ENCODE assay signal across 9 cellular contexts in the genomic region with DNA sequence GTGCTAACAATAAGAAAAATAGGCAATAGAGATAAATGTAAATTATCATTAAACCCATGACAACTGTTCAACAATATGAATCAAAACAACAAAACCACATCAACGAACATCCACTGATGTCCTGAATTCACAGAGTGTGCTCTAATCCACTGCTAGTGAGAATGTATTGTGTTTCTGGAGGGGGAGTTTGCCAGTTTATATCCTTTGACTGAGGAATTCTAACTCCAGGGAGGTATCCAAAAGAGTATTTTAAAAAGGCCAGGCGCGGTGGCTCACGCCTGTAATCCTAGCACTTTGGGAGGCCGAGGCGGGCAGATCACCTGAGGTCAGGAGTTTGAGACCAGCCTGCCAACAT. TPM values are rescaled to one million over a fixed set of nuclear protein-coding genes. Genes with fewer than 3 reads are reported as not detected.
DNase-seq lines count a peak whose midpoint lies in the region; ATAC-seq and TF ChIP-seq lines count a peak whose summit lies in the region.
"Had no signal": no experiment of that assay in that cellular context is flagged by ENCODE, and none has a peak within 500 bp of the region (broad histone marks: within the 10 kb centered on the region; RNA-seq: fewer than 3 reads in every experiment).

No MANE protein-coding gene starts in this region.

- no TSS peak for BruUV-seq in PC-3 (replicated peaks; lab: Mats Ljungman, UMichigan)

- H3K27me3 ChIP-seq in tibial nerve (no peaks in the 10 kb centered on the region), PC-3 (ENCODE audit: low read length) (no peaks in the 10 kb centered on the region)

- H3K27me3 Mint-ChIP-seq in activated T-cell treated with anti-CD3 and anti-CD28 coated beads, Interleukin-2, amount 50 U/mL, for 4 hours (ENCODE audit: low read depth), result no peaks in the 10 kb centered on the region
- peaks cover 8% of the 10 kb centered on the region for H3K27me3 Mint-ChIP-seq in activated CD8-positive, alpha-beta T cell treated with anti-CD3 and anti-CD28 coated beads for 36 hours
- H3K27me3 Mint-ChIP-seq in memory B cell, result no peaks in the 10 kb centered on the region

- peaks cover 28% of the 10 kb centered on the region for H3K4me1 Mint-ChIP-seq in activated T-cell treated with anti-CD3 and anti-CD28 coated beads, Interleukin-2, amount 50 U/mL, for 4 hours (ENCODE audit: low read depth)
- H3K4me1 Mint-ChIP-seq in activated CD8-positive, alpha-beta T cell treated with anti-CD3 and anti-CD28 coated beads for 36 hours (ENCODE audit: low read depth), result peaks cover 11% of the 10 kb centered on the region
- H3K4me1 Mint-ChIP-seq in memory B cell, result peaks cover 35% of the 10 kb centered on the region

- H3K9ac ChIP-seq in PC-3 (ENCODE audit: low read length), result no peak overlapping the region

- TF ChIP-seq EP300 in tibial nerve (IDR thresholded peaks at IDR 0.05), result no peak

- TF ChIP-seq POLR2A in tibial nerve (IDR thresholded peaks at IDR 0.05), result no peak

- POLR2A ChIA-PET in activated CD8-positive, alpha-beta T cell treated with anti-CD3 and anti-CD28 coated beads for 36 hours (lab: Charles Lee), result interaction anchor here (1.0 to 2.5 kb wide), 3 partner anchors 13 to 41 kb away, joined by 3 to 14 read pairs (median 5); no protein-coding TSS in a partner anchor
- POLR2A ChIA-PET in PC-3 (lab: Charles Lee; ENCODE audit: unreplicated experiment), result no interaction called here

- no peak for ATAC-seq in activated T-cell treated with anti-CD3 and anti-CD28 coated beads, Interleukin-2, amount 50 U/mL, for 4 hours
- ATAC-seq in activated CD8-positive, alpha-beta T cell treated with anti-CD3 and anti-CD28 coated beads for 36 hours, result no peak
- no peak for ATAC-seq in memory B cell (ENCODE audit: low read depth)
- no peak for ATAC-seq in PC-3

- DNase-seq in activated T-cell treated with anti-CD3 and anti-CD28 coated beads, Interleukin-2, amount 50 U/mL, for 4 hours, result no peak
- DNase-seq in activated T-cell treated with anti-CD3 and anti-CD28 coated beads for 4 hours (no peak), memory B cell (ENCODE audit: low spot score in 2 of 2) (no peak), tibial nerve (ENCODE audit: low spot score in 2 of 2) (no peak), mesenteric fat pad (ENCODE audit: low spot score) (no peak), coronary artery (ENCODE audit: low spot score) (no peak), PC-3 (no peak)
- no peak for DNase-seq in activated CD8-positive, alpha-beta T cell treated with anti-CD3 and anti-CD28 coated beads for 36 hours
- DNase-seq: MV-4-11 had no signal

- H3K27ac Mint-ChIP-seq in activated CD8-positive, alpha-beta T cell treated with anti-CD3 and anti-CD28 coated beads for 36 hours, result no peak overlapping the region
- no peak overlapping the region for H3K27ac Mint-ChIP-seq in memory B cell

- H3K36me3 ChIP-seq in tibial nerve (no peaks in the 10 kb centered on the region), PC-3 (ENCODE audit: low read depth, low read length) (peaks cover 13% of the 10 kb centered on the region)

- peaks cover 22% of the 10 kb centered on the region for H4K20me1 ChIP-seq in PC-3 (ENCODE audit: low read length)

- no peaks in the 10 kb centered on the region for H3K9me3 ChIP-seq in tibial nerve
- no peaks in the 10 kb centered on the region for H3K9me3 ChIP-seq in PC-3 (ENCODE audit: low read length)

- H3K79me2 ChIP-seq in PC-3 (ENCODE audit: low read length), result peaks cover 31% of the 10 kb centered on the region

- H3K36me3 Mint-ChIP-seq in activated T-cell treated with anti-CD3 and anti-CD28 coated beads, Interleukin-2, amount 50 U/mL, for 4 hours (ENCODE audit: insufficient read depth), result peaks cover 10% of the 10 kb centered on the region
- peaks cover 23% of the 10 kb centered on the region for H3K36me3 Mint-ChIP-seq in activated CD8-positive, alpha-beta T cell treated with anti-CD3 and anti-CD28 coated beads for 36 hours (ENCODE audit: low read depth)
- no peaks in the 10 kb centered on the region for H3K36me3 Mint-ChIP-seq in memory B cell

- no peaks in the 10 kb centered on the region for H3F3A ChIP-seq in PC-3 (ENCODE audit: low read length, unreplicated experiment)

- no peaks in the 10 kb centered on the region for H3K9me3 Mint-ChIP-seq in activated T-cell treated with anti-CD3 and anti-CD28 coated beads, Interleukin-2, amount 50 U/mL, for 4 hours
- H3K9me3 Mint-ChIP-seq in activated CD8-positive, alpha-beta T cell treated with anti-CD3 and anti-CD28 coated beads for 36 hours, result no peaks in the 10 kb centered on the region
- no peaks in the 10 kb centered on the region for H3K9me3 Mint-ChIP-seq in memory B cell

- H3K4me3 ChIP-seq in tibial nerve (no peak overlapping the region), coronary artery (no peak overlapping the region), PC-3 (ENCODE audit: low read length) (no peak overlapping the region)

- no peak overlapping the region for H2AFZ ChIP-seq in PC-3 (ENCODE audit: low read length)

- 91 to 94% methylated on average over 6 of the region's 6 CpGs for WGBS in tibial nerve, 2 donors

- no peaks in the 10 kb centered on the region for H3K9me2 ChIP-seq in PC-3 (replicated peaks; ENCODE audit: low read length)

- peak overlapping the region; percentile 80 for H3K4me3 Mint-ChIP-seq in activated T-cell treated with anti-CD3 and anti-CD28 coated beads, Interleukin-2, amount 50 U/mL, for 4 hours
- H3K4me3 Mint-ChIP-seq in activated CD8-positive, alpha-beta T cell treated with anti-CD3 and anti-CD28 coated beads for 36 hours, result peak overlapping the region; percentile 76
- peak overlapping the region; percentile 34 for H3K4me3 Mint-ChIP-seq in memory B cell

- H3K27ac ChIP-seq in tibial nerve, result peak overlapping the region in 3 of 4 donors; percentile 95 to 96 (median 96)
- peak overlapping the region in 1 of 2 donors; percentile 98 for H3K27ac ChIP-seq in coronary artery
- H3K27ac ChIP-seq in PC-3 (ENCODE audit: low read length), result no peak overlapping the region

- no peak overlapping the region for H3K4me2 ChIP-seq in PC-3 (ENCODE audit: low read length)

- intact Hi-C loops in activated CD8-positive, alpha-beta T cell treated with anti-CD3 and anti-CD28 coated beads for 36 hours (cut with micrococcal nuclease), result no loop called here
- intact Hi-C loops in PC-3 (cut with micrococcal nuclease), result loop anchor here (10.0 kb wide), 1 partner anchor 887 kb away; a partner anchor contains a TSS

- CTCF ChIA-PET in activated CD8-positive, alpha-beta T cell treated with anti-CD3 and anti-CD28 coated beads for 36 hours (lab: Charles Lee), result interaction anchor here (3.7 kb wide), 1 partner anchor 37 kb away, joined by 22 read pairs; no protein-coding TSS in a partner anchor
- CTCF ChIA-PET in PC-3 (lab: Charles Lee), result no interaction called here

- H3K4me1 ChIP-seq in tibial nerve (peaks cover 0 to 53% (median 31%) of the 10 kb centered on the region in 4 donors), PC-3 (ENCODE audit: insufficient read depth, low read length) (peaks cover 52% of the 10 kb centered on the region)

- no peak for TF ChIP-seq CTCF in activated CD8-positive, alpha-beta T cell treated with anti-CD3 and anti-CD28 coated beads for 36 hours (IDR thresholded peaks at IDR 0.05)
- TF ChIP-seq CTCF in tibial nerve (IDR thresholded peaks at IDR 0.05) (no peak), coronary artery (IDR thresholded peaks at IDR 0.05) (no peak), PC-3 (conservative IDR thresholded peaks at IDR 0.05; ENCODE audit: low read depth, low read length) (no peak)

RNA-seq across cellular contexts. Expression of a gene that starts 1.7 kb away (rescaled TPM):
- 10 to 100 TPM; 36.8 to 39.8 (median 38.0) TPM for total RNA-seq in activated T-cell treated with anti-CD3 and anti-CD28 coated beads, Interleukin-2, amount 50 U/mL, for 4 hours
- total RNA-seq in activated CD8-positive, alpha-beta T cell treated with anti-CD3 and anti-CD28 coated beads for 36 hours, result 10 to 100 TPM; 45.2 to 49.2 TPM
- total RNA-seq in tibial nerve (10 to 100 TPM; 19.2 to 32.4 (median 22.2) TPM), mesenteric fat pad (17.5 TPM), PC-3 (2014; rRNA removed) (45.1 and 46.9 TPM in 2 replicates)
